In the genomic region with DNA sequence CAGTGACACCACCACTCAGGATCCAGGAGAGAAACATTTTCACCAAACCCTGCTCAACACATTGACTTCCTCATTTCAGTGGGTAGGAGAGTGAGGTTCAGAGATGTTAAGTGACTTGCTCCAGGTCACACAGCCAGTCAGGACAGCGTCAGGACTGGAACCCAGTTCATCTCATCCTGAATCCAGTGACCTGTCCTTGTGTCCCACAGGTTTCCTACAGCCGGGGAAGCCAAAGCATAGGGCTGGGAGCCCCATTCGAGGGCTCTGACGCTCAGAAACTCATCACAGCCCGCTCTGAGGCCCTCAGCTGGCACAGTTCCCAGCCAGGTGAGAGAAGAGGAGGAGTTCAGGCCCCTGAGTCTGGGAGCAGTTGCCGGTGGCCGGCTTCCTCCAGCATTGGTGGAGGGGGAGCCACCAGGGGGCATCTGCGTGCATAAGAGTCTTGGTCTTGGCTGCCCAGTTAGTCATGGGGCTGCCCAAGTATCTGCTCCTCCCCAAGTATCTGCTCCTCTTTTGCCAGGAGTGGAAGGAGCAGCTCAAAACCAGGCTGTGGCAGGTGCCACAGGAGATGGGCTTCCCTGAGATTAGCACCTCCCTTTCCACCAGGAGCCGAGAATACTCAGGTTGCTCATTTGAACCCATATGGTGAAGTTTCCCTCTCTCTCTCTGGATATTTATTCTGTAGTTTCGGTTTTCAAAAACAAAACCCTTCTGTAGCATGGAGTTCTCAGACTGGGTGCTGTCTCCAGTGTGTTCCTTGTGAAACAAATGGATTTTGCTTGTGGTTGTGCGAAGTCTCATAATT, we compare ENCODE assay signal across 8 cellular contexts. TPM values are rescaled to one million over a fixed set of nuclear protein-coding genes. Genes with fewer than 3 reads are reported as not detected.
DNase-seq lines count a peak whose midpoint lies in the region; ATAC-seq and TF ChIP-seq lines count a peak whose summit lies in the region.

No MANE protein-coding gene starts in this region.

- DNase-seq in activated T-cell treated with anti-CD3 and anti-CD28 coated beads for 48 hours (ENCODE audit: low read depth) (peak; percentile 23), activated T-cell treated with anti-CD3 and anti-CD28 coated beads for 4 hours (no peak), HuH-7.5 (ENCODE audit: low spot score) (peak; percentile 64), SKM-1 treated with dmso at 0.1 percent for 144 hours (lab: John Stamatoyannopoulos, UW; ENCODE audit: unreplicated experiment) (peak; percentile 14), fibroblast of gingiva (ENCODE audit: low read depth) (peak; percentile 13), neural crest cell (ENCODE audit: low read depth, low spot score) (peak; percentile 46)

- H3K27me3 Mint-ChIP-seq in neural crest cell (ENCODE audit: low read depth), result no peaks in the 10 kb centered on the region

- ATAC-seq in HG03135 (IDR thresholded peaks at IDR 0.05; ENCODE audit: unreplicated experiment) (no peak), GM21360 (IDR thresholded peaks at IDR 0.05; ENCODE audit: unreplicated experiment) (no peak)

- H3K27ac Mint-ChIP-seq in neural crest cell (ENCODE audit: unreplicated experiment), result peak overlapping the region; percentile 12

- TF ChIP-seq CTCF in neural crest cell (conservative IDR thresholded peaks at IDR 0.05), result peak; percentile 56

- no peaks in the 10 kb centered on the region for H3K9me3 Mint-ChIP-seq in neural crest cell

- no peak overlapping the region for H3K4me3 Mint-ChIP-seq in neural crest cell

- no peaks in the 10 kb centered on the region for H3K36me3 Mint-ChIP-seq in neural crest cell (ENCODE audit: low read depth)

- H3K4me1 Mint-ChIP-seq in neural crest cell, result peaks cover 14% of the 10 kb centered on the region

RNA-seq across cellular contexts. Expression of a gene that starts 56.0 kb away (rescaled TPM):
- total RNA-seq in neural crest cell, result not detected in 2 replicates
